In genomic region chr4:180942367-180942916, GRCh38 we compare ENCODE assay signal across 6 cellular contexts.
"Had no signal": no experiment of that assay in that cellular context is flagged by ENCODE, and none has a peak within 500 bp of the region (broad histone marks: within the 10 kb centered on the region; RNA-seq: fewer than 3 reads in every experiment).

No MANE protein-coding gene starts in this region.

- H3K9me3 ChIP-seq: HAP-1 had no signal

- H3K4me3 ChIP-seq: HAP-1, K562 had no signal

- ATAC-seq: K562 had no signal

- H3K36me3 ChIP-seq: HAP-1 had no signal

- DNase-seq: GOT3, H7, IMR-90, KG1 had no signal
